ENCODE assay signal across 1 cellular context in the genomic region with DNA sequence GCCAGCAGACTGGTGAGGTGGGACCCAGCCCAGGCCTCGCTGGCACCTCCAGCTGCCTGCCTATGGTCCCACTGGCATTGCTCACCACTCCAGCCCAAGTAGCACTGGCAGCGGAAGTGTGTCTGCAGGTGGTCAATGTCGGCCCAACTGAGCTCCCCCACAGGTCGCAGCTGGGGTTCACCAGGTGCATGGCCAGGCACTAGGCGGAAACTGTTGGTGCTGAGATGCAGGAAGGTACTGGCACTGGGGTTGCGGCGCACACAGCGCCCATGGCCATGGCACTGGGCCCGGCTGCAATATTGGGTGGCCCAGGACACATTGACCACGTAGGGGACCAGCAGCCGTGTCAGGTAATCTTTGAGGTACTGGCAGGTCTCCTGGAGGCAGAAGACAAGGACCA.
TF ChIP-seq lines count a peak whose summit lies in the region.

No MANE protein-coding gene starts in this region.

TF ChIP-seq in HEK293T, 16 proteins besides CTCF, POLR2A, EP300 and RAD21:
- TF ChIP-seq FOXA1 (IDR thresholded peaks at IDR 0.05) (no peak), BHLHE40 (IDR thresholded peaks at IDR 0.05; ENCODE audit: borderline replicate concordance) (no peak), HDGF (IDR thresholded peaks at IDR 0.05; ENCODE audit: borderline replicate concordance) (no peak), ZNF384 (IDR thresholded peaks at IDR 0.05) (no peak), ARNT (IDR thresholded peaks at IDR 0.05) (no peak)
